In genomic region chr17:27418366-27418615, GRCh38 we compare ENCODE assay signal across 6 cellular contexts.
"Had no signal": no experiment of that assay in that cellular context is flagged by ENCODE, and none has a peak within 500 bp of the region (broad histone marks: within the 10 kb centered on the region; RNA-seq: fewer than 3 reads in every experiment).

No MANE protein-coding gene starts in this region.

- H3K9me3 Mint-ChIP-seq: IgD-negative memory B cell had no signal

- H3K27me3 Mint-ChIP-seq: IgD-negative memory B cell had no signal

- ATAC-seq: HepG2, K562 had no signal

- H3K4me3 ChIP-seq: K562 had no signal

- H3K27ac ChIP-seq: HL-60 had no signal

- H3K27ac Mint-ChIP-seq: IgD-negative memory B cell had no signal

- DNase-seq: IMR-90, KBM-7 had no signal
